Comparison of ENCODE assay signal across 13 cellular contexts in the genomic region with DNA sequence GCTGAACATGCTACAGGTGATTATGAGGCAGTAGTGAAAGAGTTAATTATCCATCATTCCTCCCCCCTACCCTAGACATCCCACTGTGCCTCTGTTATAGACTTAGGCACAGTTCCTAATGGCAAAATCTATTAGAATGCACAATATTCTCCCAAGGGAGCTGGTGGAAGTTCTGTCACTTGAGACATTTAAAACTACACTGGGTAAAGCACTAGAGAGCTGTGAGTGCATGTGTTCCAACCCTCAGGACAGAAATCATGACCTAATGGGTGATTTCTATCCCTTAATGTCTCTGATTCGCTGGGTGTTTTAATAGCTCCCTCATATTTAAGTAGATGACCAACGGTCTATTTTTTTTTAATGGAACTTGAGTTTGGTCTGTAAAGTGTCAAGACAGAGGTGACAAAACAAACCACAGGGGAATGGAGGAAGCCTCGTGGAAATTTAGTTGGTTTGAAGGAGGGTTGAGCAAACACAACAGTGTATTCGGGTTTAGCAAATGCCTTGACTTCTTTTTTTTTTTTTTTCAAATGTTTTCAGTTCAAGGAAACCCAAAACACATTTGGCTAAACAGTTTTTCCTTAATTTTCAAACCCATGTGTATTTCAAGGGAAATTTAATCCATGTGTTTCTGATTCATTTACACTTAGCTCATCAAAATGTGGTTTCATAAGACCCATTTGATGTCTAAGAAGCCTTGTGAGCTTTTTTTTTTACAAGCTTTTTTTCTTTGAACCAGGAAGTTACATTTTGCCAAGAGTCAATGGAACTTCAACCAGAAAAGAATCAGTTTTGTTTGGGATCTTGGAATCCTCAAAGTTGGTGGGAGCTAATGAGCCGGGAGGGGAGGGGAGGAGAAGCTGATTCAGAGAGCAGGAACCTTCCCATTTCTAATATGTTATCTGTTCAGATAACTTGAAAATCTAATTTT.
DNase-seq lines count a peak whose midpoint lies in the region; TF ChIP-seq lines count a peak whose summit lies in the region.
"Had no signal": no experiment of that assay in that cellular context is flagged by ENCODE, and none has a peak within 500 bp of the region (broad histone marks: within the 10 kb centered on the region; RNA-seq: fewer than 3 reads in every experiment).

No MANE protein-coding gene starts in this region.

- no peak overlapping the region for H3K14ac ChIP-seq in mesenchymal stem cell (ENCODE audit: low read length in 2 of 2)

- peak overlapping the region; percentile 88 for H3K9ac ChIP-seq in mesenchymal stem cell (ENCODE audit: low read length)

- no peak overlapping the region for H2BK15ac ChIP-seq in mesenchymal stem cell (ENCODE audit: low read depth, poor library complexity, severe bottlenecking)

- H3K4ac ChIP-seq in mesenchymal stem cell (ENCODE audit: low read depth in 1 of 2, low read length in 2 of 2): peak overlapping the region in 1 of 2 experiments; percentile 16

- no peak overlapping the region for H2BK5ac ChIP-seq in mesenchymal stem cell (ENCODE audit: low read depth, low read length, poor library complexity, severe bottlenecking)

- H4K91ac ChIP-seq in mesenchymal stem cell (ENCODE audit: low read length): no peak overlapping the region

- H3K36me3 ChIP-seq in mesenchymal stem cell (ENCODE audit: control insufficient read depth in 1 of 2, insufficient read depth in 2 of 2, low read depth in 1 of 2, low read length in 2 of 2): no peaks in the 10 kb centered on the region

- no peaks in the 10 kb centered on the region for H3K4me1 ChIP-seq in mesenchymal stem cell (ENCODE audit: control insufficient read depth, insufficient read depth, low read depth, low read length)

- no peak overlapping the region for H3K27ac ChIP-seq in mesenchymal stem cell (ENCODE audit: low read length, poor library complexity, severe bottlenecking)

- no peaks in the 10 kb centered on the region for H3K27me3 ChIP-seq in mesenchymal stem cell (ENCODE audit: control insufficient read depth in 1 of 2, insufficient read depth in 1 of 2, low read length in 2 of 2)

- WGBS in mesenchymal stem cell: 66% methylated on average over 3 of the region's 5 CpGs

- no peak overlapping the region for H4K8ac ChIP-seq in mesenchymal stem cell (ENCODE audit: low read length)

- H2AK5ac ChIP-seq in mesenchymal stem cell (ENCODE audit: low read length, severe bottlenecking): no peak overlapping the region

- H3K23ac ChIP-seq in mesenchymal stem cell (ENCODE audit: low read length in 2 of 2): no peak overlapping the region

- no peaks in the 10 kb centered on the region for H3K79me1 ChIP-seq in mesenchymal stem cell (replicated peaks; ENCODE audit: low read length, poor library complexity, severe bottlenecking)

- H3K4me3 ChIP-seq in choroid plexus epithelial cell (ENCODE audit: low read depth, low read length) (no peak overlapping the region), mesenchymal stem cell (ENCODE audit: insufficient read depth in 1 of 2, low read depth in 1 of 2, low read length in 2 of 2) (peak overlapping the region in 1 of 2 experiments; percentile 48)

- no peak overlapping the region for H2AFZ ChIP-seq in mesenchymal stem cell (ENCODE audit: low read depth, low read length)

- no peak for TF ChIP-seq CTCF in choroid plexus epithelial cell (conservative IDR thresholded peaks at IDR 0.05; ENCODE audit: low read depth, low read length)

- peak; percentile 37 for DNase-seq in AG20443 (ENCODE audit: low spot score)
- DNase-seq in LHCN-M2 (ENCODE audit: low read depth): peak; percentile 66
- DNase-seq in choroid plexus epithelial cell (ENCODE audit: low read depth): peak; percentile 48
- peak; percentile 43 for DNase-seq in mesenchymal stem cell
- no peak for DNase-seq in OCI-M2 (lab: John Stamatoyannopoulos, UW; ENCODE audit: unreplicated experiment)
- no peak for DNase-seq in NCI-H146 (lab: John Stamatoyannopoulos, UW)
- DNase-seq in NCI-H510A (lab: John Stamatoyannopoulos, UW): no peak
- no peak for DNase-seq in NCI-H345 (lab: John Stamatoyannopoulos, UW)
- DNase-seq: activated CD4-positive, alpha-beta T cell treated with anti-CD3 and anti-CD28 coated beads, Interleukin-2, amount 50 U/mL, for 48 hours; activated gamma-delta T cell; foreskin melanocyte; NCI-H1694 treated with DMSO at 0.1 percent for 48 hours; stimulated activated CD4-positive, alpha-beta T cell treated with anti-CD3 and anti-CD28 coated beads, Interleukin-15, amount 100 ng/mL, for 24 hours had no signal

- H3K9me3 ChIP-seq in mesenchymal stem cell (ENCODE audit: control insufficient read depth, low read length): no peaks in the 10 kb centered on the region

- no peak overlapping the region for H2BK120ac ChIP-seq in mesenchymal stem cell (ENCODE audit: low read depth, low read length)

- H2BK12ac ChIP-seq in mesenchymal stem cell (ENCODE audit: low read length in 2 of 2): no peak overlapping the region

- H3K18ac ChIP-seq in mesenchymal stem cell (ENCODE audit: low read depth in 1 of 2, low read length in 2 of 2): no peak overlapping the region

- H3K4me2 ChIP-seq in mesenchymal stem cell (ENCODE audit: low read length, poor library complexity, severe bottlenecking): no peak overlapping the region

Comparison
In these comparisons a context has a peak if more than half of its experiments do, and no peak if none do; other contexts are left out.
1. DNase-seq: peak in AG20443 (single experiment), LHCN-M2 (single experiment), choroid plexus epithelial cell (single experiment) and mesenchymal stem cell (single experiment); none in OCI-M2 (single experiment), NCI-H146 (single experiment), NCI-H510A (single experiment) and NCI-H345 (single experiment).